13 cellular contexts compared by ENCODE assay signal in the genomic region with DNA sequence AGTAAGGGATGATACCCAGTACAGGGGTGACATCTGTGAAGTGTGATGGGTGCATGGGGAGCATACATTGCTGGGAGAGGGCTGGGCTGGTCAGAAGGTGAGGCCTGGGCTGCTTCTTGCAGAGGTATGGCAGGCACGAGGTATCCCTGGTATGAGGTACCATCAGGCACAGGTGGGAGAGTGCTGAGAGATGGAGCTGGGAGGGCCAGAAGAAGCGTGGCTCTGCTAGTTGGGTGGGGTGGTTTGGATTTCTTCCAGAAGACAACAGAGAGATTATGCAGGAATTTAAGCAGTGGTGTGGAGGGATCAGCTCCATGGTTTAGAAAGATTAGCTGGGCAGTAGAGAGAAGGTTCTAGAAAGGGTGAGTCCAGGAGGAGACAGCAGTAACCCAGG.
DNase-seq lines count a peak whose midpoint lies in the region; ATAC-seq, FAIRE-seq and TF ChIP-seq lines count a peak whose summit lies in the region.
"Had no signal": no experiment of that assay in that cellular context is flagged by ENCODE, and none has a peak within 500 bp of the region (broad histone marks: within the 10 kb centered on the region; RNA-seq: fewer than 3 reads in every experiment).

No MANE protein-coding gene starts in this region.

- no peaks in the 10 kb centered on the region for H3K36me3 ChIP-seq in astrocyte (ENCODE audit: insufficient read depth, low read length)
- H3K36me3 ChIP-seq: neutrophil had no signal

- ATAC-seq in sciatic nerve: no peak
- no peak for ATAC-seq in activated T-helper 17 cell treated with anti-CD3 and anti-CD28 coated beads, Interleukin-2, amount 50 U/mL, for 72 hours (replicated peaks)
- no peak for ATAC-seq in activated CD8-positive, alpha-beta T cell treated with anti-CD3 and anti-CD28 coated beads, Interleukin-2, amount 10 ng/mL, durations not matched to agents 7 days and 5 days

- H3K79me2 ChIP-seq in astrocyte (ENCODE audit: insufficient read depth, low read length): no peaks in the 10 kb centered on the region

- BruUV-seq in Calu3 (replicated peaks; lab: Mats Ljungman, UMichigan): no TSS peak

- no peak for FAIRE-seq in astrocyte (lab: Jason Lieb, UNC)
- FAIRE-seq: keratinocyte had no signal

- H3K27ac Mint-ChIP-seq in Calu3 (ENCODE audit: unreplicated experiment) (peak overlapping the region; percentile 86), astrocyte (ENCODE audit: unreplicated experiment) (no peak overlapping the region)
- H3K27ac Mint-ChIP-seq in activated T-helper 17 cell treated with anti-CD3 and anti-CD28 coated beads, Interleukin-2, amount 50 U/mL, for 72 hours: no peak overlapping the region
- H3K27ac Mint-ChIP-seq in activated CD8-positive, alpha-beta T cell treated with anti-CD3 and anti-CD28 coated beads, Interleukin-2, amount 10 ng/mL, durations not matched to agents 7 days and 5 days: no peak overlapping the region

- H3K27me3 Mint-ChIP-seq in Calu3 (ENCODE audit: unreplicated experiment) (no peaks in the 10 kb centered on the region), astrocyte (ENCODE audit: low read depth, unreplicated experiment) (peaks cover 12% of the 10 kb centered on the region)
- peaks cover 4% of the 10 kb centered on the region for H3K27me3 Mint-ChIP-seq in activated T-helper 17 cell treated with anti-CD3 and anti-CD28 coated beads, Interleukin-2, amount 50 U/mL, for 72 hours
- H3K27me3 Mint-ChIP-seq in activated CD8-positive, alpha-beta T cell treated with anti-CD3 and anti-CD28 coated beads, Interleukin-2, amount 10 ng/mL, durations not matched to agents 7 days and 5 days (ENCODE audit: low read depth): peaks cover 6% of the 10 kb centered on the region
- H3K27me3 Mint-ChIP-seq: B cell had no signal

- H3K9ac ChIP-seq in astrocyte (ENCODE audit: low read length): peak overlapping the region; percentile 78

- DNase-seq in Calu3 (no peak), astrocyte (ENCODE audit: low read depth) (no peak), kidney glomerular epithelial cell (lab: John Stamatoyannopoulos, UW) (peak; percentile 80), sciatic nerve (ENCODE audit: low spot score) (peak; percentile 51), epidermal melanocyte (ENCODE audit: insufficient read length, low spot score) (no peak), NCI-H69 (lab: John Stamatoyannopoulos, UW) (no peak)
- no peak for DNase-seq in activated CD8-positive, alpha-beta T cell treated with anti-CD3 and anti-CD28 coated beads, Interleukin-2, amount 10 ng/mL, durations not matched to agents 7 days and 5 days

- POLR2A ChIA-PET in activated CD8-positive, alpha-beta T cell treated with anti-CD3 and anti-CD28 coated beads, Interleukin-2, amount 10 ng/mL, durations not matched to agents 7 days and 5 days (lab: Charles Lee): no interaction called here

- H3K36me3 Mint-ChIP-seq in Calu3 (ENCODE audit: insufficient read depth, unreplicated experiment) (peaks cover 28% of the 10 kb centered on the region), astrocyte (ENCODE audit: low read depth, unreplicated experiment) (no peaks in the 10 kb centered on the region)
- no peaks in the 10 kb centered on the region for H3K36me3 Mint-ChIP-seq in activated T-helper 17 cell treated with anti-CD3 and anti-CD28 coated beads, Interleukin-2, amount 50 U/mL, for 72 hours (ENCODE audit: low read depth)
- no peaks in the 10 kb centered on the region for H3K36me3 Mint-ChIP-seq in activated CD8-positive, alpha-beta T cell treated with anti-CD3 and anti-CD28 coated beads, Interleukin-2, amount 10 ng/mL, durations not matched to agents 7 days and 5 days (ENCODE audit: low read depth)

- H3K4me2 ChIP-seq in astrocyte (ENCODE audit: low read length): peak overlapping the region; percentile 92

- H3K9me3 ChIP-seq in astrocyte (ENCODE audit: insufficient read depth, low read depth, low read length): no peaks in the 10 kb centered on the region
- H3K9me3 ChIP-seq: neutrophil had no signal

- H3K4me1 ChIP-seq in astrocyte (ENCODE audit: insufficient read depth, low read length): peaks cover 31% of the 10 kb centered on the region

- H3K27me3 ChIP-seq in astrocyte (ENCODE audit: insufficient read depth, low read length): no peaks in the 10 kb centered on the region
- H3K27me3 ChIP-seq: dorsolateral prefrontal cortex, neutrophil had no signal

- intact Hi-C loops in Calu3 (cut with micrococcal nuclease; ENCODE audit: unreplicated experiment) (no loop called here), sciatic nerve (cut with DNase I) (no loop called here)

- H3K9me3 Mint-ChIP-seq in Calu3 (ENCODE audit: low read depth, unreplicated experiment): no peaks in the 10 kb centered on the region
- peaks cover 5% of the 10 kb centered on the region for H3K9me3 Mint-ChIP-seq in astrocyte (ENCODE audit: unreplicated experiment)
- H3K9me3 Mint-ChIP-seq in activated T-helper 17 cell treated with anti-CD3 and anti-CD28 coated beads, Interleukin-2, amount 50 U/mL, for 72 hours: no peaks in the 10 kb centered on the region
- H3K9me3 Mint-ChIP-seq in activated CD8-positive, alpha-beta T cell treated with anti-CD3 and anti-CD28 coated beads, Interleukin-2, amount 10 ng/mL, durations not matched to agents 7 days and 5 days (ENCODE audit: insufficient read depth): no peaks in the 10 kb centered on the region

- CTCF ChIA-PET in Calu3 (lab: Charles Lee): interaction anchor here (1.3 to 1.8 kb wide), 2 partner anchors 10 to 253 kb away, joined by 6 to 7 read pairs; partner anchors contain the start of gene ZFP36L2
- CTCF ChIA-PET in activated CD8-positive, alpha-beta T cell treated with anti-CD3 and anti-CD28 coated beads, Interleukin-2, amount 10 ng/mL, durations not matched to agents 7 days and 5 days (lab: Charles Lee): interaction anchor here (1.0 to 8.5 kb wide), 11 partner anchors 9 to 592 kb away, joined by 3 to 76 read pairs (median 5); partner anchors contain the start of gene ZFP36L2

- TF ChIP-seq CTCF in Calu3 (IDR thresholded peaks at IDR 0.05; ENCODE audit: unreplicated experiment): no peak
- no peak for TF ChIP-seq CTCF in astrocyte (IDR thresholded peaks at IDR 0.05; ENCODE audit: insufficient read depth, low read depth, low read length)

- H4K20me1 ChIP-seq in astrocyte (ENCODE audit: insufficient read depth, low read length): no peaks in the 10 kb centered on the region

- no peak overlapping the region for H2AFZ ChIP-seq in astrocyte (ENCODE audit: low read depth, low read length)

- H3K4me3 ChIP-seq in astrocyte (ENCODE audit: insufficient read depth, low read depth, low read length): no peak overlapping the region

- no peak overlapping the region for H3K4me3 Mint-ChIP-seq in Calu3 (ENCODE audit: low read depth, unreplicated experiment)
- H3K4me3 Mint-ChIP-seq in astrocyte (ENCODE audit: unreplicated experiment): peak overlapping the region; percentile 4
- no peak overlapping the region for H3K4me3 Mint-ChIP-seq in activated T-helper 17 cell treated with anti-CD3 and anti-CD28 coated beads, Interleukin-2, amount 50 U/mL, for 72 hours
- H3K4me3 Mint-ChIP-seq in activated CD8-positive, alpha-beta T cell treated with anti-CD3 and anti-CD28 coated beads, Interleukin-2, amount 10 ng/mL, durations not matched to agents 7 days and 5 days: no peak overlapping the region
- H3K4me3 Mint-ChIP-seq: B cell had no signal

- H3K4me1 Mint-ChIP-seq in Calu3 (ENCODE audit: low read depth, unreplicated experiment) (peaks cover 73% of the 10 kb centered on the region), astrocyte (ENCODE audit: low read depth, unreplicated experiment) (peaks cover 25% of the 10 kb centered on the region)
- H3K4me1 Mint-ChIP-seq in activated T-helper 17 cell treated with anti-CD3 and anti-CD28 coated beads, Interleukin-2, amount 50 U/mL, for 72 hours: peaks cover 8% of the 10 kb centered on the region
- H3K4me1 Mint-ChIP-seq in activated CD8-positive, alpha-beta T cell treated with anti-CD3 and anti-CD28 coated beads, Interleukin-2, amount 10 ng/mL, durations not matched to agents 7 days and 5 days (ENCODE audit: low read depth): peaks cover 13% of the 10 kb centered on the region

- H3K27ac ChIP-seq in astrocyte (ENCODE audit: low read depth, low read length): peak overlapping the region; percentile 64
- H3K27ac ChIP-seq: VCaP had no signal

Comparison
In these comparisons a context has a peak if more than half of its experiments do, and no peak if none do; other contexts are left out.
1. DNase-seq: peak in kidney glomerular epithelial cell (single experiment) and sciatic nerve (single experiment); none in Calu3 (single experiment), astrocyte (single experiment), activated CD8-positive, alpha-beta T cell treated with anti-CD3 and anti-CD28 coated beads, Interleukin-2, amount 10 ng/mL, durations not matched to agents 7 days and 5 days (single experiment), epidermal melanocyte (single experiment) and NCI-H69 (single experiment).